8 cellular contexts compared by ENCODE assay signal in the genomic region with DNA sequence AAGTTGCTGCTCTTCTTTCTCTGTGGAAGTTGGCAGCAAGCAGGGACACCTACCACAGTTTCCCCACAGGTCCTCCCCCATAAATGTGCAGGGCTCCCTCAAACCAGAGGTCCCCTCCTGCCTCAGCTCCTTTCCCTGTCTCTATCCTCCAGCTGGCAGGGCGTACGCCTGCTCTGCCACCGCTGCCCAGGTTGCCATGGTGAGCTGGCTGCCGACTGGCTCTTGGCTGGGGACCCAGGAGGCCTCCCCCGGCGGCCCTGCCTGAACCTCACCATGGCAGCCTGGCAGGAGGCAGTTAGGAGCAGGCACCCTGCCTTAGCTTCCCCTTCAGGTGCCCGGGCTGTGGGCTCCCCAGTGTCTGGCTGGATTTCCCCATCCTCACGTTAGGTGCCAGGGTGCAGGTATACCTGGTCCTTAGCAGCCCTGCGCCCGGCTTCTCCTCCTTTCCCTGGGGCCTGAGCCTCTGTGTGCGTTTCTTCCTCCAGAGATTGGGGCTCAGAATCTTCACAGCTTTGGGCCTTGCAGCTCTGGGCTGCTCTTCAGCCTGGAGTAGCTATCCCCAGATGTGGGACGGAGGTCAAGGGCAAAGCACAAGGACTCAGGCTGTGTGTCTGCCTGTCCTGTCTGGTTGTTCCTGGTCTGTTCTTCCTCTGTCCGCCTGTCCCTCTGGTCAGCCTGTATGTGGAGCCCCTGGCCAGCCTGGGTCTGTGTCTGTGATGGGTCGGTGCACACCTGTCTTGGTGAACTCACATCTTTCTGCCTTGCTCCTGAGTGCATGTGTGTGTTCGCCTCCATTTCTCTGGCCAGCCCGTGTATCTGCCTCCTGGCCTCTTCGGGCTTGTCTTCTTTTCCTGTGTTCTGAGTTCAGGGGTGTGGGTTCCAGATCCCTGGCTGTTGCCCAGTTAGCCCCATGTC. TPM values are rescaled to one million over a fixed set of nuclear protein-coding genes. Genes with fewer than 3 reads are reported as not detected.
DNase-seq lines count a peak whose midpoint lies in the region; ATAC-seq and TF ChIP-seq lines count a peak whose summit lies in the region.

No MANE protein-coding gene starts in this region.

- peaks cover 8% of the 10 kb centered on the region; the same call in 1 of the 2 replicates for H3K36me3 ChIP-seq in GM23248 (ENCODE audit: low read depth)
- no peaks in the 10 kb centered on the region for H3K36me3 ChIP-seq in prostate gland
- peaks cover 7% of the 10 kb centered on the region for H3K36me3 ChIP-seq in H7 (replicated peaks; ENCODE audit: control insufficient read depth, insufficient read depth, low read length)
- peaks cover 38% of the 10 kb centered on the region for H3K36me3 ChIP-seq in SJCRH30

- H3K27me3 ChIP-seq in GM23248 (replicated peaks; ENCODE audit: insufficient read depth) (no peaks in the 10 kb centered on the region), prostate gland (replicated peaks; ENCODE audit: insufficient read depth) (no peaks in the 10 kb centered on the region), H7 (ENCODE audit: control insufficient read depth, insufficient read depth, low read length) (peaks cover 19% of the 10 kb centered on the region; the same call in 1 of the 2 replicates), SJCRH30 (no peaks in the 10 kb centered on the region)

- intact Hi-C loops in cardiac septum (cut with DNase I), result no loop called here
- intact Hi-C loops in prostate gland (cut with DNase I), result loop anchor here (5.0 kb wide), 1 partner anchor 37 kb away; no protein-coding TSS in a partner anchor

- H3K4me3 ChIP-seq in GM23248 (no peak overlapping the region), prostate gland (no peak overlapping the region), H7 (ENCODE audit: insufficient read depth, low read depth, low read length) (no peak overlapping the region), SJCRH30 (no peak overlapping the region)

- H3K9ac ChIP-seq in GM23248, result no peak overlapping the region

- TF ChIP-seq CTCF in RWPE1 (conservative IDR thresholded peaks at IDR 0.05; ENCODE audit: low read depth) (no peak), prostate gland (IDR thresholded peaks at IDR 0.05) (peak in 1 of 4 experiments; percentile 4)

- H4K20me1 ChIP-seq in GM23248 (ENCODE audit: insufficient read depth), result no peaks in the 10 kb centered on the region

- no peaks in the 10 kb centered on the region for H3K9me2 ChIP-seq in GM23248 (ENCODE audit: insufficient read depth)

- no peak for TF ChIP-seq POLR2A in prostate gland (IDR thresholded peaks at IDR 0.05)

- H3K27ac ChIP-seq in GM23248 (no peak overlapping the region), RWPE1 (peak overlapping the region; percentile 96), prostate gland (peak overlapping the region; percentile 48 to 98), SJCRH30 (no peak overlapping the region)

- H3K4me2 ChIP-seq in GM23248 (ENCODE audit: unreplicated experiment), result no peak overlapping the region

- H2AFZ ChIP-seq in GM23248, result no peak overlapping the region

- no peak for ATAC-seq in GM19035 (IDR thresholded peaks at IDR 0.05; ENCODE audit: unreplicated experiment)
- no peak for ATAC-seq in HG02798 (IDR thresholded peaks at IDR 0.05; ENCODE audit: poor library complexity, unreplicated experiment)

- in situ Hi-C loops in GM23248 (cut with MboI), result no loop called here

- peak; percentile 31 for DNase-seq in GM23248
- DNase-seq in RWPE1 (ENCODE audit: low spot score), result no peak
- DNase-seq in cardiac septum (ENCODE audit: low spot score), result peak; percentile 89
- DNase-seq in prostate gland (ENCODE audit: low spot score), result peak; percentile 79
- DNase-seq in H7, result no peak
- DNase-seq in SJCRH30, result no peak

- H3K4me1 ChIP-seq in GM23248 (ENCODE audit: insufficient read depth) (peaks cover 49% of the 10 kb centered on the region), prostate gland (replicated peaks) (peaks cover 43% of the 10 kb centered on the region), SJCRH30 (peaks cover 64% of the 10 kb centered on the region)

- POLR2A ChIA-PET in RWPE1 (lab: Yijun Ruan, JAX; ENCODE audit: low non-redundant PET), result interaction anchor here (0.5 kb wide), 1 partner anchor 37 kb away, joined by 3 read pairs; no protein-coding TSS in a partner anchor

- WGBS in GM23248 (ENCODE audit: low coverage in 1 of 2, low lambda C conversion rate in 2 of 2, missing lambda C conversion rate in 2 of 2), 2 experiments, result 57 to 58% methylated on average over 17 of the region's 17 CpGs
- 38% methylated on average over 17 of the region's 17 CpGs for WGBS in prostate gland

- CTCF ChIA-PET in RWPE1 (lab: Yijun Ruan, JAX), result interaction anchor here (0.7 to 1.4 kb wide), 3 partner anchors 12 to 31 kb away, joined by 3 to 6 read pairs (median 4); no protein-coding TSS in a partner anchor

- peaks cover 27% of the 10 kb centered on the region for H3F3A ChIP-seq in GM23248 (ENCODE audit: insufficient read depth)

- peaks cover 75% of the 10 kb centered on the region for H3K79me2 ChIP-seq in GM23248 (ENCODE audit: insufficient read depth)

- H3K9me3 ChIP-seq in GM23248 (ENCODE audit: low read depth), result no peaks in the 10 kb centered on the region
- no peaks in the 10 kb centered on the region for H3K9me3 ChIP-seq in prostate gland
- H3K9me3 ChIP-seq in SJCRH30 (replicated peaks), result no peaks in the 10 kb centered on the region

RNA-seq across cellular contexts. Expression of gene GJD3, which starts 15.7 kb away (rescaled TPM):
- total RNA-seq in GM23248 (2014; rRNA removed; shearing (Covaris generic)), result 1.2 TPM in 1 of 2 replicates, not detected in the other
- polyA plus RNA-seq in GM23248 (2016; fragmentation: Nextera tagmentation; extraction: Ambion mirVana), result 1.3 and 2.0 TPM in 2 replicates
- total RNA-seq in cardiac septum, result 2.6 TPM
- total RNA-seq in prostate gland, result 1 to 10 TPM in 1 of 2 donors, under 1 TPM in 1; 0.82 to 5.3 TPM
- total RNA-seq in H7 (2014; rRNA removed; shearing (Covaris generic)), result 0.38 and 1.2 TPM in 2 replicates
- total RNA-seq in SJCRH30 (2014; rRNA removed; shearing (Covaris generic)), result not detected in 2 replicates

RNA-seq across cellular contexts. Expression of gene RARA, which starts 39.8 kb away (rescaled TPM):
- total RNA-seq in GM23248 (2014; rRNA removed; shearing (Covaris generic)), result 32.2 and 38.9 TPM in 2 replicates
- 23.7 and 24.5 TPM in 2 replicates for polyA plus RNA-seq in GM23248 (2016; fragmentation: Nextera tagmentation; extraction: Ambion mirVana)
- total RNA-seq in cardiac septum (30.7 TPM), prostate gland (10 to 100 TPM; 24.4 to 70.6 TPM)
- total RNA-seq in H7 (2014; rRNA removed; shearing (Covaris generic)), result 19.3 and 22.1 TPM in 2 replicates
- 42.3 and 43.2 TPM in 2 replicates for total RNA-seq in SJCRH30 (2014; rRNA removed; shearing (Covaris generic))

Comparison
In these comparisons a context has a peak if more than half of its experiments do, and no peak if none do; other contexts are left out.
1. DNase-seq: peak in GM23248 (single experiment), cardiac septum (single experiment) and prostate gland (single experiment); none in RWPE1 (single experiment), H7 (single experiment) and SJCRH30 (0 of 2).
2. H3K27ac ChIP-seq: peak in RWPE1 (single experiment) and prostate gland (2 of 2); none in GM23248 (single experiment) and SJCRH30 (single experiment).